In the genomic region with DNA sequence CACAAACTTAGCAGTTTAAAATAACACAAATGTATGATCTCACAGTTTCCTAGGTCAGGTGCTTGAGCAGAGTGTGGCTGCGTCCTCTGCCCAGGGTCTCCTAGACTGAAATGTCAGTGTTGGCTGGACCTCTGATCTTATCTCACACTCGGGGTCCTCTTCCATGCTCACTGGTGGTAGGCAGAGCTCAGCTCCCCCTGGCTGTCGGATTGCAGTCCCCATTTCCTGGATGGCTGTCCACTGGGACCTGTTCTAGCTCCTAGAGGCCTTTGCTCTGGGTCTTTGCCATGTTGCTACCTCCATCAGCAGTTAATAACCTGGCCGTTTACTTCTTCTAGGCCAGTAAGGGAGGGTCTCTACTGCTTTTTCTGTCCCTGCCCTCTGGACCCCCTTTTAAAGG, we compare ENCODE assay signal across 28 cellular contexts.
"Had no signal": no experiment of that assay in that cellular context is flagged by ENCODE, and none has a peak within 500 bp of the region (broad histone marks: within the 10 kb centered on the region; RNA-seq: fewer than 3 reads in every experiment).

No MANE protein-coding gene starts in this region.

- DNase-seq: activated CD4-positive, alpha-beta memory T cell treated with anti-CD3 and anti-CD28 coated beads, Interleukin-2, amount 10 ng/mL, durations not matched to agents 7 days and 5 days; activated CD4-positive, alpha-beta T cell treated with anti-CD3 and anti-CD28 coated beads for 36 hours; activated CD4-positive, alpha-beta T cell treated with anti-CD3 and anti-CD28 coated beads, Interleukin-2, amount 50 U/mL, for 1 hour; activated naive CD4-positive, alpha-beta T cell treated with anti-CD3 and anti-CD28 coated beads, Interleukin-2, amount 50 U/mL, for 16 hours; activated naive CD8-positive, alpha-beta T cell treated with anti-CD3 and anti-CD28 coated beads, Interleukin-2, amount 10 ng/mL, durations not matched to agents 7 days and 5 days; activated T-cell treated with anti-CD3 and anti-CD28 coated beads for 4 hours; activated T-cell treated with anti-CD3 and anti-CD28 coated beads, Interleukin-2, amount 50 U/mL, for 72 hours; adrenal gland; anterior cingulate cortex; caudate nucleus; NCI-H1048; NCI-H1417; NCI-H2029; NCI-H2107; NCI-H2171 treated with DMSO at 0.1 percent for 48 hours; NCI-H226; NCI-H526; NK-92 treated with Interleukin-12 subunit alpha and Interleukin-12 subunit beta, amount 100 ng/mL, for 24 hours; OCI-M1; Right ventricle myocardium superior; RPMI8226; SJCRH30; SK-N-SH; T-helper 1 cell had no signal

- H3K4me1 ChIP-seq: adrenal gland, breast epithelium, SJCRH30 had no signal

- H3K9me3 Mint-ChIP-seq: activated CD4-positive, alpha-beta memory T cell treated with anti-CD3 and anti-CD28 coated beads, Interleukin-2, amount 10 ng/mL, durations not matched to agents 7 days and 5 days; activated T-cell treated with anti-CD3 and anti-CD28 coated beads, Interleukin-2, amount 50 U/mL, for 72 hours; activated T-helper 2 cell treated with anti-CD3 and anti-CD28 coated beads, Interferon-gamma antibody, Interleukin-2, Interleukin-4, amounts not matched to agents 10 μg/mL and 5 μg/mL and 100 μg/mL, durations not matched to agents 14 hours and 24 hours and 36 hours had no signal

- H3K27me3 ChIP-seq: adrenal gland, breast epithelium, SJCRH30 had no signal

- H3K4me2 ChIP-seq: SK-N-SH had no signal

- H3K27ac Mint-ChIP-seq: activated CD4-positive, alpha-beta memory T cell treated with anti-CD3 and anti-CD28 coated beads, Interleukin-2, amount 10 ng/mL, durations not matched to agents 7 days and 5 days; activated CD4-positive, alpha-beta T cell treated with anti-CD3 and anti-CD28 coated beads for 36 hours; activated naive CD8-positive, alpha-beta T cell treated with anti-CD3 and anti-CD28 coated beads, Interleukin-2, amount 10 ng/mL, durations not matched to agents 7 days and 5 days; activated T-cell treated with anti-CD3 and anti-CD28 coated beads, Interleukin-2, amount 50 U/mL, for 72 hours; activated T-helper 2 cell treated with anti-CD3 and anti-CD28 coated beads, Interferon-gamma antibody, Interleukin-2, Interleukin-4, amounts not matched to agents 10 μg/mL and 5 μg/mL and 100 μg/mL, durations not matched to agents 14 hours and 24 hours and 36 hours had no signal

- H3K36me3 ChIP-seq: adrenal gland, breast epithelium, SJCRH30 had no signal

- H3K27me3 Mint-ChIP-seq: activated CD4-positive, alpha-beta memory T cell treated with anti-CD3 and anti-CD28 coated beads, Interleukin-2, amount 10 ng/mL, durations not matched to agents 7 days and 5 days; activated CD4-positive, alpha-beta T cell treated with anti-CD3 and anti-CD28 coated beads for 36 hours; activated naive CD8-positive, alpha-beta T cell treated with anti-CD3 and anti-CD28 coated beads, Interleukin-2, amount 10 ng/mL, durations not matched to agents 7 days and 5 days had no signal

- H3K4me3 ChIP-seq: adrenal gland, breast epithelium, SJCRH30 had no signal

- H3K9ac ChIP-seq: SK-N-SH had no signal

- H3K27ac ChIP-seq: adrenal gland, breast epithelium, SJCRH30, VCaP had no signal

- H3K9me3 ChIP-seq: adrenal gland, breast epithelium, SJCRH30, SK-N-SH had no signal

- H3K4me1 Mint-ChIP-seq: activated CD4-positive, alpha-beta memory T cell treated with anti-CD3 and anti-CD28 coated beads, Interleukin-2, amount 10 ng/mL, durations not matched to agents 7 days and 5 days; activated CD4-positive, alpha-beta T cell treated with anti-CD3 and anti-CD28 coated beads for 36 hours had no signal

- H3K4me3 Mint-ChIP-seq: activated CD4-positive, alpha-beta memory T cell treated with anti-CD3 and anti-CD28 coated beads, Interleukin-2, amount 10 ng/mL, durations not matched to agents 7 days and 5 days; activated CD4-positive, alpha-beta T cell treated with anti-CD3 and anti-CD28 coated beads for 36 hours; activated naive CD8-positive, alpha-beta T cell treated with anti-CD3 and anti-CD28 coated beads, Interleukin-2, amount 10 ng/mL, durations not matched to agents 7 days and 5 days; activated T-cell treated with anti-CD3 and anti-CD28 coated beads, Interleukin-2, amount 50 U/mL, for 72 hours had no signal

- ATAC-seq: activated CD4-positive, alpha-beta T cell treated with anti-CD3 and anti-CD28 coated beads for 36 hours; activated T-cell treated with anti-CD3 and anti-CD28 coated beads, Interleukin-2, amount 50 U/mL, for 72 hours; Panc1 had no signal
